ENCODE assay signal across 1 cellular context in genomic region chr10:102917314-102917961, GRCh38.
TF ChIP-seq lines count a peak whose summit lies in the region.

No MANE protein-coding gene starts in this region.

TF ChIP-seq in K562, 482 proteins besides CTCF, POLR2A, EP300 and RAD21 (continued from another document and continues in another):
- no peak for TF ChIP-seq ZNF318 (IDR thresholded peaks at IDR 0.05; ENCODE audit: borderline replicate concordance in 1 of 2, low read depth in 1 of 2)
- TF ChIP-seq MEIS2 (IDR thresholded peaks at IDR 0.05; ENCODE audit: partially characterized antibody): no peak
- TF ChIP-seq SMC3 (conservative IDR thresholded peaks at IDR 0.05; ENCODE audit: insufficient read depth, low read depth, low read length): peak; percentile 97
- TF ChIP-seq U2AF1 (optimal IDR thresholded peaks at IDR 0.05; ENCODE audit: low read depth, low read length): peak; percentile 25
- no peak for TF ChIP-seq POLR2AphosphoS2 (IDR thresholded peaks at IDR 0.05; ENCODE audit: low read length)
- TF ChIP-seq NR2C2 (CRISPR knock-in tag; IDR thresholded peaks at IDR 0.05): no peak
- TF ChIP-seq NR2C2 (tag; IDR thresholded peaks at IDR 0.05): no peak
- 0 out of 2 replicates have a peak, but pooled peaks have one; percentile 15 for TF ChIP-seq TOE1 (IDR thresholded peaks at IDR 0.05; ENCODE audit: borderline replicate concordance)
- no peak for TF ChIP-seq TOE1 (CRISPR knock-in tag; IDR thresholded peaks at IDR 0.05; ENCODE audit: borderline replicate concordance, low read depth)
- TF ChIP-seq TFAP4 (CRISPR knock-in tag; IDR thresholded peaks at IDR 0.05; ENCODE audit: borderline replicate concordance): peak; percentile 68; the same call in 1 of the 2 replicates
- peak; percentile 43 for TF ChIP-seq CXXC5 (CRISPR knock-in tag; IDR thresholded peaks at IDR 0.05)
- TF ChIP-seq CBX3 (IDR thresholded peaks at IDR 0.05; ENCODE audit: borderline replicate concordance in 1 of 2, low read length in 2 of 2): peak in 1 of 2 experiments; percentile 52; a peak in 1 of 3 replicates
- peak; percentile 73 for TF ChIP-seq MAX (CRISPR knock-in tag; IDR thresholded peaks at IDR 0.05)
- TF ChIP-seq DEAF1 (CRISPR knock-in tag; IDR thresholded peaks at IDR 0.05): peak; percentile 94
- no peak for TF ChIP-seq SP2 (IDR thresholded peaks at IDR 0.05; ENCODE audit: extremely low read depth, low read depth, low read length, poor library complexity, severe bottlenecking)
- 0 out of 2 replicates have a peak, but pooled peaks have one; percentile 29 for TF ChIP-seq ELF1 (tag; IDR thresholded peaks at IDR 0.05)
- 0 out of 4 replicates have a peak, but pooled peaks of 1 of the 2 experiments have one; percentile 46 for TF ChIP-seq UBTF (IDR thresholded peaks at IDR 0.05; ENCODE audit: borderline replicate concordance in 1 of 2, low read depth in 2 of 2, low read length in 2 of 2)
- TF ChIP-seq BDP1 (IDR thresholded peaks at IDR 0.05; ENCODE audit: insufficient read depth, insufficient read length): no peak
- peak; percentile 64; the same call in 1 of the 2 replicates for TF ChIP-seq AFF4 (CRISPR knock-in tag; IDR thresholded peaks at IDR 0.05)
- TF ChIP-seq SIN3A (IDR thresholded peaks at IDR 0.05; ENCODE audit: borderline replicate concordance in 2 of 2, control insufficient read depth in 1 of 2, low read depth in 2 of 2, low read length in 2 of 2): peak in 1 of 2 experiments; percentile 33; a peak in 1 of 4 replicates
- peak; percentile 14; the same call in 1 of the 2 replicates for TF ChIP-seq CBFA2T3 (IDR thresholded peaks at IDR 0.05)
- no peak for TF ChIP-seq PRDM10 (IDR thresholded peaks at IDR 0.05; ENCODE audit: partially characterized antibody)
- TF ChIP-seq TEAD1 (CRISPR knock-in tag; IDR thresholded peaks at IDR 0.05): 0 out of 4 replicates have a peak, but pooled peaks of 1 of the 2 experiments have one; percentile 2
- TF ChIP-seq ESRRA (IDR thresholded peaks at IDR 0.05; ENCODE audit: borderline replicate concordance, low read depth): peak; percentile 39; the same call in 1 of the 2 replicates
- no peak for TF ChIP-seq GTF2B (IDR thresholded peaks at IDR 0.05; ENCODE audit: extremely low read depth, insufficient read length)
- peak; percentile 62; the same call in 1 of the 2 replicates for TF ChIP-seq ZNF263 (CRISPR knock-in tag; IDR thresholded peaks at IDR 0.05; ENCODE audit: borderline replicate concordance)
- TF ChIP-seq E2F6 (IDR thresholded peaks at IDR 0.05; ENCODE audit: borderline replicate concordance in 1 of 2, extremely low read depth in 1 of 2, insufficient read depth in 1 of 2, insufficient read length in 1 of 2, low read depth in 1 of 2, low read length in 1 of 2, poor library complexity in 1 of 2, severe bottlenecking in 1 of 2): peak in 1 of 2 experiments; percentile 72
